ENCODE assay signal across 11 cellular contexts in the genomic region with DNA sequence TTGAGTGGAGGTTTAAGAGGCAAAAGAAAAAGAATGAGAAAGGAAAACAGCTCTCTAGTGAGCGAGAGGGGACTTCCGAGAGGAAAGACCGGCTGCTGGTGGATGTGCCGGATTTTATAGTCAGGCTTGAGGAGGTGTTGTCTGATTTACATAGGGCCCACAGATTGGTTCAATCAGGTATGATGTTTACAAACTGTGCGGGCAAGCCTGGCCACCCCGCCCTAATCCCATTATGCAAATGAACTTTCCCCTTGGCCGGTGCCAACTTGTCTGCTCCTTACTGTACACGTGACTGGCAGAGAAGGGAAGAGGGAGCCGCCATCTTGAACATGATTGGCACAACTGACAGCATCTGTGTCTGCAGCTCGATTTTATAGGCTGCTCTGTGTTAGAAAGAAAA. TPM values are rescaled to one million over a fixed set of nuclear protein-coding genes. Genes with fewer than 3 reads are reported as not detected.
DNase-seq lines count a peak whose midpoint lies in the region; ATAC-seq and TF ChIP-seq lines count a peak whose summit lies in the region.
"Had no signal": no experiment of that assay in that cellular context is flagged by ENCODE, and none has a peak within 500 bp of the region (broad histone marks: within the 10 kb centered on the region; RNA-seq: fewer than 3 reads in every experiment).

No MANE protein-coding gene starts in this region.

- no peak overlapping the region for H2AK5ac ChIP-seq in trophoblast cell (ENCODE audit: low read length)

- no peak overlapping the region for H3K14ac ChIP-seq in trophoblast cell (ENCODE audit: low read length)

- peaks cover 18% of the 10 kb centered on the region for H3K4me1 Mint-ChIP-seq in WTC11
- peaks cover 19% of the 10 kb centered on the region for H3K4me1 Mint-ChIP-seq in type B pancreatic cell (ENCODE audit: unreplicated experiment)
- H3K4me1 Mint-ChIP-seq: immature natural killer cell had no signal

- WGBS in trophoblast cell (ENCODE audit: extremely low coverage, insufficient coverage, insufficient read length), result no CpG with 5 or more reads among the region's 10 CpGs

- peaks cover 10 to 21% of the 10 kb centered on the region in 2 experiments for H3K4me1 ChIP-seq in trophoblast cell (ENCODE audit: control insufficient read depth in 1 of 2, insufficient read depth in 2 of 2, low read length in 2 of 2)
- H3K4me1 ChIP-seq: psoas muscle had no signal

- peaks cover 6% of the 10 kb centered on the region for H3K79me1 ChIP-seq in trophoblast cell (ENCODE audit: low read length)

- H3K36me3 Mint-ChIP-seq in WTC11 (peaks cover 1% of the 10 kb centered on the region; the same call in 1 of the 2 replicates), type B pancreatic cell (no peaks in the 10 kb centered on the region)
- H3K36me3 Mint-ChIP-seq: immature natural killer cell had no signal

- H3K4me3 ChIP-seq in GM12865 (ENCODE audit: low read depth, low read length), result no peak overlapping the region
- no peak overlapping the region for H3K4me3 ChIP-seq in trophoblast cell (ENCODE audit: low read depth, low read length)
- H3K4me3 ChIP-seq in coronary artery, result no peak overlapping the region
- H3K4me3 ChIP-seq: psoas muscle had no signal

- TF ChIP-seq CTCF in GM12865 (IDR thresholded peaks at IDR 0.05; ENCODE audit: insufficient read depth, low read depth, low read length, missing control alignments) (no peak), WTC11 (IDR thresholded peaks at IDR 0.05) (no peak), type B pancreatic cell (conservative IDR thresholded peaks at IDR 0.05) (no peak), coronary artery (IDR thresholded peaks at IDR 0.05) (no peak)

- H2AFZ ChIP-seq in trophoblast cell (ENCODE audit: insufficient read depth, low read length, poor library complexity), result no peak overlapping the region

- no peak overlapping the region for H4K12ac ChIP-seq in trophoblast cell (ENCODE audit: low read depth, low read length)

- H4K8ac ChIP-seq in trophoblast cell (ENCODE audit: low read depth, low read length), result no peak overlapping the region

- POLR2A ChIA-PET in WTC11 (lab: Charles Lee), result interaction anchor here (0.7 kb wide), 1 partner anchor 166 kb away, joined by 4 read pairs; no protein-coding TSS in a partner anchor

- H3K18ac ChIP-seq in trophoblast cell (ENCODE audit: low read length), result no peak overlapping the region

- H3K27ac Mint-ChIP-seq in WTC11, result no peak overlapping the region
- H3K27ac Mint-ChIP-seq in type B pancreatic cell, result no peak overlapping the region
- H3K27ac Mint-ChIP-seq: activated T-cell treated with anti-CD3 and anti-CD28 coated beads, Interleukin-2, amount 50 U/mL, for 24 hours; immature natural killer cell had no signal

- no peaks in the 10 kb centered on the region for H3K79me2 ChIP-seq in trophoblast cell (ENCODE audit: control insufficient read depth, insufficient read depth, low read length, poor library complexity)

- H3K27me3 ChIP-seq in trophoblast cell (ENCODE audit: insufficient read depth, low read length), result no peaks in the 10 kb centered on the region

- H3K36me3 ChIP-seq in trophoblast cell (ENCODE audit: control insufficient read depth in 1 of 2, insufficient read depth in 2 of 2, low read length in 2 of 2), result no peaks in the 10 kb centered on the region

- H3K4me3 Mint-ChIP-seq in WTC11, result no peak overlapping the region
- H3K4me3 Mint-ChIP-seq in type B pancreatic cell, result no peak overlapping the region
- H3K4me3 Mint-ChIP-seq: activated T-cell treated with anti-CD3 and anti-CD28 coated beads, Interleukin-2, amount 50 U/mL, for 24 hours; immature natural killer cell had no signal

- peak; percentile 41 for DNase-seq in GM12865 (ENCODE audit: low read depth)
- DNase-seq in NCI-H2196 (lab: John Stamatoyannopoulos, UW; ENCODE audit: unreplicated experiment), result peak; percentile 99
- no peak for DNase-seq in WTC11 (ENCODE audit: low spot score)
- DNase-seq in trophoblast cell, result peak; percentile 42 to 71
- no peak for DNase-seq in GF-D8 (lab: John Stamatoyannopoulos, UW)
- no peak for DNase-seq in type B pancreatic cell (ENCODE audit: extremely low spot score, unreplicated experiment)
- no peak for DNase-seq in coronary artery (ENCODE audit: low spot score)
- no peak for DNase-seq in AG08396 (ENCODE audit: low spot score)
- DNase-seq: activated T-cell treated with anti-CD3 and anti-CD28 coated beads, Interleukin-2, amount 50 U/mL, for 24 hours; immature natural killer cell; psoas muscle had no signal

- no peak overlapping the region for H4K91ac ChIP-seq in trophoblast cell (ENCODE audit: low read depth, low read length)

- H3K27me3 Mint-ChIP-seq in WTC11 (ENCODE audit: low read depth) (peaks cover 6% of the 10 kb centered on the region; the same call in 1 of the 2 replicates), type B pancreatic cell (peaks cover 36% of the 10 kb centered on the region)

- H3K9ac ChIP-seq in trophoblast cell (ENCODE audit: low read length), result no peak overlapping the region

- H3K4me2 ChIP-seq in trophoblast cell (ENCODE audit: low read length), result no peak overlapping the region

- H2BK5ac ChIP-seq in trophoblast cell (ENCODE audit: low read depth, low read length, poor library complexity), result no peak overlapping the region

- H3K27ac ChIP-seq in trophoblast cell (ENCODE audit: low read depth, low read length) (no peak overlapping the region), coronary artery (no peak overlapping the region)
- H3K27ac ChIP-seq: psoas muscle had no signal

- H3K9me3 ChIP-seq in trophoblast cell (ENCODE audit: insufficient read depth, low read depth, low read length), result no peaks in the 10 kb centered on the region

- peak; percentile 28 for ATAC-seq in WTC11
- ATAC-seq: psoas muscle had no signal

- H3K4ac ChIP-seq in trophoblast cell (ENCODE audit: low read depth, low read length), result no peak overlapping the region

- no peaks in the 10 kb centered on the region for H3K9me3 Mint-ChIP-seq in WTC11
- H3K9me3 Mint-ChIP-seq in type B pancreatic cell, result no peaks in the 10 kb centered on the region

- CTCF ChIA-PET in WTC11 (lab: Charles Lee), result no interaction called here

- no peak overlapping the region for H3K23ac ChIP-seq in trophoblast cell (ENCODE audit: low read length)

- H2BK12ac ChIP-seq in trophoblast cell (ENCODE audit: low read length), result no peak overlapping the region

- no peak overlapping the region for H2BK120ac ChIP-seq in trophoblast cell (ENCODE audit: insufficient read depth, low read length, poor library complexity)

TF ChIP-seq in WTC11, 78 proteins besides CTCF, POLR2A, EP300 and RAD21 (continues in another document):
- no peak for TF ChIP-seq MYBL2 (CRISPR knock-in tag; IDR thresholded peaks at IDR 0.05)
- no peak for TF ChIP-seq GRHL2 (CRISPR knock-in tag; IDR thresholded peaks at IDR 0.05; ENCODE audit: insufficient replicate concordance, severe bottlenecking)
- TF ChIP-seq, protein P1, sequence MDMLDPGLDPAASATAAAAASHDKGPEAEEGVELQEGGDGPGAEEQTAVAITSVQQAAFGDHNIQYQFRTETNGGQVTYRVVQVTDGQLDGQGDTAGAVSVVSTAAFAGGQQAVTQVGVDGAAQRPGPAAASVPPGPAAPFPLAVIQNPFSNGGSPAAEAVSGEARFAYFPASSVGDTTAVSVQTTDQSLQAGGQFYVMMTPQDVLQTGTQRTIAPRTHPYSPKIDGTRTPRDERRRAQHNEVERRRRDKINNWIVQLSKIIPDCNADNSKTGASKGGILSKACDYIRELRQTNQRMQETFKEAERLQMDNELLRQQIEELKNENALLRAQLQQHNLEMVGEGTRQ (CRISPR knock-in tag; IDR thresholded peaks at IDR 0.05), result peak; percentile 66
- TF ChIP-seq ZBTB21 (CRISPR knock-in tag; IDR thresholded peaks at IDR 0.05; ENCODE audit: borderline replicate concordance), result no peak
- TF ChIP-seq CBFB (CRISPR knock-in tag; IDR thresholded peaks at IDR 0.05; ENCODE audit: low read depth), result no peak
- no peak for TF ChIP-seq KAT7 (CRISPR knock-in tag; IDR thresholded peaks at IDR 0.05; ENCODE audit: borderline replicate concordance)
- no peak for TF ChIP-seq SMAD3 (CRISPR knock-in tag; IDR thresholded peaks at IDR 0.05; ENCODE audit: borderline replicate concordance)
- 0 out of 2 replicates have a peak, but pooled peaks have one; percentile 29 for TF ChIP-seq FOXK1 (CRISPR knock-in tag; IDR thresholded peaks at IDR 0.05)
- no peak for TF ChIP-seq ZNF219 (CRISPR knock-in tag; IDR thresholded peaks at IDR 0.05; ENCODE audit: borderline replicate concordance)
- TF ChIP-seq, protein P2, sequence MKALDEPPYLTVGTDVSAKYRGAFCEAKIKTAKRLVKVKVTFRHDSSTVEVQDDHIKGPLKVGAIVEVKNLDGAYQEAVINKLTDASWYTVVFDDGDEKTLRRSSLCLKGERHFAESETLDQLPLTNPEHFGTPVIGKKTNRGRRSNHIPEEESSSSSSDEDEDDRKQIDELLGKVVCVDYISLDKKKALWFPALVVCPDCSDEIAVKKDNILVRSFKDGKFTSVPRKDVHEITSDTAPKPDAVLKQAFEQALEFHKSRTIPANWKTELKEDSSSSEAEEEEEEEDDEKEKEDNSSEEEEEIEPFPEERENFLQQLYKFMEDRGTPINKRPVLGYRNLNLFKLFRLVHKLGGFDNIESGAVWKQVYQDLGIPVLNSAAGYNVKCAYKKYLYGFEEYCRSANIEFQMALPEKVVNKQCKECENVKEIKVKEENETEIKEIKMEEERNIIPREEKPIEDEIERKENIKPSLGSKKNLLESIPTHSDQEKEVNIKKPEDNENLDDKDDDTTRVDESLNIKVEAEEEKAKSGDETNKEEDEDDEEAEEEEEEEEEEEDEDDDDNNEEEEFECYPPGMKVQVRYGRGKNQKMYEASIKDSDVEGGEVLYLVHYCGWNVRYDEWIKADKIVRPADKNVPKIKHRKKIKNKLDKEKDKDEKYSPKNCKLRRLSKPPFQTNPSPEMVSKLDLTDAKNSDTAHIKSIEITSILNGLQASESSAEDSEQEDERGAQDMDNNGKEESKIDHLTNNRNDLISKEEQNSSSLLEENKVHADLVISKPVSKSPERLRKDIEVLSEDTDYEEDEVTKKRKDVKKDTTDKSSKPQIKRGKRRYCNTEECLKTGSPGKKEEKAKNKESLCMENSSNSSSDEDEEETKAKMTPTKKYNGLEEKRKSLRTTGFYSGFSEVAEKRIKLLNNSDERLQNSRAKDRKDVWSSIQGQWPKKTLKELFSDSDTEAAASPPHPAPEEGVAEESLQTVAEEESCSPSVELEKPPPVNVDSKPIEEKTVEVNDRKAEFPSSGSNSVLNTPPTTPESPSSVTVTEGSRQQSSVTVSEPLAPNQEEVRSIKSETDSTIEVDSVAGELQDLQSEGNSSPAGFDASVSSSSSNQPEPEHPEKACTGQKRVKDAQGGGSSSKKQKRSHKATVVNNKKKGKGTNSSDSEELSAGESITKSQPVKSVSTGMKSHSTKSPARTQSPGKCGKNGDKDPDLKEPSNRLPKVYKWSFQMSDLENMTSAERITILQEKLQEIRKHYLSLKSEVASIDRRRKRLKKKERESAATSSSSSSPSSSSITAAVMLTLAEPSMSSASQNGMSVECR (CRISPR knock-in tag; IDR thresholded peaks at IDR 0.05; ENCODE audit: borderline replicate concordance), result no peak

RNA-seq across cellular contexts. Expression of a gene that starts 44.7 kb away (rescaled TPM):
- total RNA-seq in WTC11 (2021), result 2.6 to 3.8 TPM (median 3.7 TPM) in 3 replicates
- 23.3 and 27.6 TPM in 2 replicates for polyA plus RNA-seq in trophoblast cell (2013)
- 9.3 and 13.9 TPM in 2 replicates for total RNA-seq in type B pancreatic cell (ENCODE audit: low replicate concordance)

RNA-seq across cellular contexts. Expression of a gene that starts 58.4 kb away (rescaled TPM):
- total RNA-seq in WTC11 (2021) (42.9 to 45.8 TPM (median 44.1 TPM) in 3 replicates), type B pancreatic cell (ENCODE audit: low replicate concordance) (43.8 and 45.3 TPM in 2 replicates)
- 17.7 and 18.0 TPM in 2 replicates for polyA plus RNA-seq in trophoblast cell (2013)

Comparison
In these comparisons a context has a peak if more than half of its experiments do, and no peak if none do; other contexts are left out.
1. DNase-seq: peak in GM12865 (single experiment), NCI-H2196 (single experiment) and trophoblast cell (2 of 2); none in WTC11 (single experiment), GF-D8 (single experiment), type B pancreatic cell (single experiment), coronary artery (single experiment) and AG08396 (single experiment).